Comparison of ENCODE assay signal across 8 cellular contexts in genomic region chr15:94287794-94288246, GRCh38. TPM values are rescaled to one million over a fixed set of nuclear protein-coding genes. Genes with fewer than 3 reads are reported as not detected.
DNase-seq lines count a peak whose midpoint lies in the region; ATAC-seq and TF ChIP-seq lines count a peak whose summit lies in the region.

No MANE protein-coding gene starts in this region.

- POLR2A ChIA-PET in T-cell (lab: Charles Lee) = interaction anchor here in 1 of 2 donors (1.0 kb wide), 1 partner anchor 19 kb away, joined by 3 read pairs; no protein-coding TSS in a partner anchor

- CTCF ChIA-PET in T-cell (lab: Charles Lee) = interaction anchor here in 1 of 2 donors (0.7 to 2.0 kb wide), 4 partner anchors 9 to 36 kb away, joined by 3 to 8 read pairs (median 4); no protein-coding TSS in a partner anchor

- ATAC-seq in Right ventricle myocardium inferior (no peak), HG02970 (IDR thresholded peaks at IDR 0.05; ENCODE audit: low FRiP score, unreplicated experiment) (peak; percentile 96), T-cell (replicated peaks in 1 of 4) (peak; percentile 63 to 87 (median 78))

- in situ Hi-C loops in brain microvascular endothelial cell (cut with HindIII; ENCODE audit: low pct_ligation_motif_present, low sequenced_read_pairs) = no loop called here

- no peaks in the 10 kb centered on the region for H3K27me3 ChIP-seq in brain microvascular endothelial cell (replicated peaks)

- H3K27me3 Mint-ChIP-seq in T-cell = no peaks in the 10 kb centered on the region

- peak; percentile 64 for DNase-seq in Right ventricle myocardium inferior (ENCODE audit: missing footprints)
- DNase-seq in cardiac septum (ENCODE audit: low spot score) = no peak
- DNase-seq in T-cell = peak in 32 of 34 experiments; percentile 7 to 69 (median 42)
- peak; percentile 8 for DNase-seq in stimulated activated CD4-positive, alpha-beta T cell treated with anti-CD3 and anti-CD28 coated beads, Interleukin-2, amount 100 ng/mL, for 4 hours (ENCODE audit: low read depth)
- no peak for DNase-seq in HCEC 1CT
- DNase-seq in cerebellar cortex (ENCODE audit: low spot score) = no peak
- no peak for DNase-seq in brain microvascular endothelial cell

- intact Hi-C loops in Right ventricle myocardium inferior (cut with DNase I) (no loop called here), cardiac septum (cut with DNase I) (no loop called here)

- peaks cover 11% of the 10 kb centered on the region for H3K36me3 Mint-ChIP-seq in T-cell

- H3K4me3 ChIP-seq in brain microvascular endothelial cell (ENCODE audit: low read depth, low read length) = no peak overlapping the region

- peak overlapping the region; percentile 11 to 59 (median 45) for H3K4me3 Mint-ChIP-seq in T-cell

- peaks cover 0 to 12% (median 0%) of the 10 kb centered on the region in 3 donors for H3K9me3 Mint-ChIP-seq in T-cell

- H3K27ac ChIP-seq in brain microvascular endothelial cell = no peak overlapping the region

- no peak for TF ChIP-seq CTCF in brain microvascular endothelial cell (IDR thresholded peaks at IDR 0.05; ENCODE audit: low read depth, low read length, missing control alignments)

- peaks cover 30 to 58% (median 39%) of the 10 kb centered on the region in 3 donors for H3K4me1 Mint-ChIP-seq in T-cell

- peak overlapping the region in 1 of 2 donors; percentile 83 for H3K27ac Mint-ChIP-seq in T-cell

- no peaks in the 10 kb centered on the region for H3K36me3 ChIP-seq in brain microvascular endothelial cell (replicated peaks)

RNA-seq across cellular contexts. Expression of gene MCTP2, which starts 56.5 kb away (rescaled TPM):
- total RNA-seq in Right ventricle myocardium inferior (1.2 TPM), cardiac septum (1.5 TPM), T-cell (10 to 100 TPM; 16.0 to 31.3 (median 22.4) TPM)

Comparison
In these comparisons a context has a peak if more than half of its experiments do, and no peak if none do; other contexts are left out.
1. DNase-seq: peak in Right ventricle myocardium inferior (single experiment), T-cell (32 of 34) and stimulated activated CD4-positive, alpha-beta T cell treated with anti-CD3 and anti-CD28 coated beads, Interleukin-2, amount 100 ng/mL, for 4 hours (single experiment); none in cardiac septum (single experiment), HCEC 1CT (single experiment), cerebellar cortex (single experiment) and brain microvascular endothelial cell (single experiment).